ENCODE assay signal across 1 cellular context in the genomic region with DNA sequence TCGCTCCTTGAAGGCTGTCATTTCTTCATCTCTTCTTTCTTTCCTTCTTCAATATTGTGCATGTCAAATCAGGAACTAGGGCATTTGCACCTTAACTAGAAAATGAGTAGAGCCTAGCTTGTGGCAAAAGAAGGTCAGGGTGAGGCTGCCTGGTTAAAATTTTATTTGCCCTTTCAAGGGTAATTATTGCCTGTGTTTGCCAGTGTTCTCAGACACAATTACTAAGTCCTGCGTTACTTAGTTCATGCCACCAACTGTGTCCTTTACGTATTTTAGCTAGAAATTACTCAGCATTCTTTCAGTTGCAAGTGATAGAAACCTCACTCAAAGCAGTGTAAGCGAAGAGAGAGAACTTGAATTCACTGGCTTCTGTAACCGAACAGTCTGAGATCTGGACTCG.
TF ChIP-seq lines count a peak whose summit lies in the region.

No MANE protein-coding gene starts in this region.

TF ChIP-seq in GM12878, 131 proteins besides CTCF, POLR2A, EP300 and RAD21 (continued from another document):
- TF ChIP-seq, protein P1, sequence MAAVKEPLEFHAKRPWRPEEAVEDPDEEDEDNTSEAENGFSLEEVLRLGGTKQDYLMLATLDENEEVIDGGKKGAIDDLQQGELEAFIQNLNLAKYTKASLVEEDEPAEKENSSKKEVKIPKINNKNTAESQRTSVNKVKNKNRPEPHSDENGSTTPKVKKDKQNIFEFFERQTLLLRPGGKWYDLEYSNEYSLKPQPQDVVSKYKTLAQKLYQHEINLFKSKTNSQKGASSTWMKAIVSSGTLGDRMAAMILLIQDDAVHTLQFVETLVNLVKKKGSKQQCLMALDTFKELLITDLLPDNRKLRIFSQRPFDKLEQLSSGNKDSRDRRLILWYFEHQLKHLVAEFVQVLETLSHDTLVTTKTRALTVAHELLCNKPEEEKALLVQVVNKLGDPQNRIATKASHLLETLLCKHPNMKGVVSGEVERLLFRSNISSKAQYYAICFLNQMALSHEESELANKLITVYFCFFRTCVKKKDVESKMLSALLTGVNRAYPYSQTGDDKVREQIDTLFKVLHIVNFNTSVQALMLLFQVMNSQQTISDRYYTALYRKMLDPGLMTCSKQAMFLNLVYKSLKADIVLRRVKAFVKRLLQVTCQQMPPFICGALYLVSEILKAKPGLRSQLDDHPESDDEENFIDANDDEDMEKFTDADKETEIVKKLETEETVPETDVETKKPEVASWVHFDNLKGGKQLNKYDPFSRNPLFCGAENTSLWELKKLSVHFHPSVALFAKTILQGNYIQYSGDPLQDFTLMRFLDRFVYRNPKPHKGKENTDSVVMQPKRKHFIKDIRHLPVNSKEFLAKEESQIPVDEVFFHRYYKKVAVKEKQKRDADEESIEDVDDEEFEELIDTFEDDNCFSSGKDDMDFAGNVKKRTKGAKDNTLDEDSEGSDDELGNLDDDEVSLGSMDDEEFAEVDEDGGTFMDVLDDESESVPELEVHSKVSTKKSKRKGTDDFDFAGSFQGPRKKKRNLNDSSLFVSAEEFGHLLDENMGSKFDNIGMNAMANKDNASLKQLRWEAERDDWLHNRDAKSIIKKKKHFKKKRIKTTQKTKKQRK (IDR thresholded peaks at IDR 0.05; ENCODE audit: low read depth, low read length): no peak
- no peak for TF ChIP-seq PAX8 (IDR thresholded peaks at IDR 0.05)
- TF ChIP-seq, protein P2, sequence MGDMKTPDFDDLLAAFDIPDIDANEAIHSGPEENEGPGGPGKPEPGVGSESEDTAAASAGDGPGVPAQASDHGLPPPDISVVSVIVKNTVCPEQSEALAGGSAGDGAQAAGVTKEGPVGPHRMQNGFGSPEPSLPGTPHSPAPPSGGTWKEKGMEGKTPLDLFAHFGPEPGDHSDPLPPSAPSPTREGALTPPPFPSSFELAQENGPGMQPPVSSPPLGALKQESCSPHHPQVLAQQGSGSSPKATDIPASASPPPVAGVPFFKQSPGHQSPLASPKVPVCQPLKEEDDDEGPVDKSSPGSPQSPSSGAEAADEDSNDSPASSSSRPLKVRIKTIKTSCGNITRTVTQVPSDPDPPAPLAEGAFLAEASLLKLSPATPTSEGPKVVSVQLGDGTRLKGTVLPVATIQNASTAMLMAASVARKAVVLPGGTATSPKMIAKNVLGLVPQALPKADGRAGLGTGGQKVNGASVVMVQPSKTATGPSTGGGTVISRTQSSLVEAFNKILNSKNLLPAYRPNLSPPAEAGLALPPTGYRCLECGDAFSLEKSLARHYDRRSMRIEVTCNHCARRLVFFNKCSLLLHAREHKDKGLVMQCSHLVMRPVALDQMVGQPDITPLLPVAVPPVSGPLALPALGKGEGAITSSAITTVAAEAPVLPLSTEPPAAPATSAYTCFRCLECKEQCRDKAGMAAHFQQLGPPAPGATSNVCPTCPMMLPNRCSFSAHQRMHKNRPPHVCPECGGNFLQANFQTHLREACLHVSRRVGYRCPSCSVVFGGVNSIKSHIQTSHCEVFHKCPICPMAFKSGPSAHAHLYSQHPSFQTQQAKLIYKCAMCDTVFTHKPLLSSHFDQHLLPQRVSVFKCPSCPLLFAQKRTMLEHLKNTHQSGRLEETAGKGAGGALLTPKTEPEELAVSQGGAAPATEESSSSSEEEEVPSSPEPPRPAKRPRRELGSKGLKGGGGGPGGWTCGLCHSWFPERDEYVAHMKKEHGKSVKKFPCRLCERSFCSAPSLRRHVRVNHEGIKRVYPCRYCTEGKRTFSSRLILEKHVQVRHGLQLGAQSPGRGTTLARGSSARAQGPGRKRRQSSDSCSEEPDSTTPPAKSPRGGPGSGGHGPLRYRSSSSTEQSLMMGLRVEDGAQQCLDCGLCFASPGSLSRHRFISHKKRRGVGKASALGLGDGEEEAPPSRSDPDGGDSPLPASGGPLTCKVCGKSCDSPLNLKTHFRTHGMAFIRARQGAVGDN (IDR thresholded peaks at IDR 0.05): no peak
- TF ChIP-seq EGR1 (IDR thresholded peaks at IDR 0.05; ENCODE audit: borderline replicate concordance in 1 of 2, low read depth in 2 of 2, low read length in 2 of 2): no peak
- TF ChIP-seq, protein P3, sequence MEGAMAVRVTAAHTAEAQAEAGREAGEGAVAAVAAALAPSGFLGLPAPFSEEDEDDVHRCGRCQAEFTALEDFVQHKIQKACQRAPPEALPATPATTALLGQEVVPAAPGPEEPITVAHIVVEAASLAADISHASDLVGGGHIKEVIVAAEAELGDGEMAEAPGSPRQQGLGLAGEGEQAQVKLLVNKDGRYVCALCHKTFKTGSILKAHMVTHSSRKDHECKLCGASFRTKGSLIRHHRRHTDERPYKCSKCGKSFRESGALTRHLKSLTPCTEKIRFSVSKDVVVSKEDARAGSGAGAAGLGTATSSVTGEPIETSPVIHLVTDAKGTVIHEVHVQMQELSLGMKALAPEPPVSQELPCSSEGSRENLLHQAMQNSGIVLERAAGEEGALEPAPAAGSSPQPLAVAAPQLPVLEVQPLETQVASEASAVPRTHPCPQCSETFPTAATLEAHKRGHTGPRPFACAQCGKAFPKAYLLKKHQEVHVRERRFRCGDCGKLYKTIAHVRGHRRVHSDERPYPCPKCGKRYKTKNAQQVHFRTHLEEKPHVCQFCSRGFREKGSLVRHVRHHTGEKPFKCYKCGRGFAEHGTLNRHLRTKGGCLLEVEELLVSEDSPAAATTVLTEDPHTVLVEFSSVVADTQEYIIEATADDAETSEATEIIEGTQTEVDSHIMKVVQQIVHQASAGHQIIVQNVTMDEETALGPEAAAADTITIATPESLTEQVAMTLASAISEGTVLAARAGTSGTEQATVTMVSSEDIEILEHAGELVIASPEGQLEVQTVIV (IDR thresholded peaks at IDR 0.05; ENCODE audit: borderline replicate concordance, partially characterized antibody): no peak
- TF ChIP-seq CBX5 (IDR thresholded peaks at IDR 0.05; ENCODE audit: low read depth): no peak
